18 cellular contexts compared by ENCODE assay signal in genomic region chr5:127596501-127596900, GRCh38. TPM values are rescaled to one million over a fixed set of nuclear protein-coding genes. Genes with fewer than 3 reads are reported as not detected.
"Had no signal": no experiment of that assay in that cellular context is flagged by ENCODE, and none has a peak within 500 bp of the region (broad histone marks: within the 10 kb centered on the region; RNA-seq: fewer than 3 reads in every experiment).

No MANE protein-coding gene starts in this region.

- H3K36me3 Mint-ChIP-seq: natural killer cell had no signal

- H3K36me3 ChIP-seq: ascending aorta, cardiac muscle cell, heart right ventricle, upper lobe of left lung had no signal

- H3K4me3 Mint-ChIP-seq: activated CD4-positive, alpha-beta T cell treated with anti-CD3 and anti-CD28 coated beads for 36 hours; activated CD8-positive, alpha-beta T cell treated with anti-CD3 and anti-CD28 coated beads for 36 hours; natural killer cell had no signal

- H3K4me3 ChIP-seq: ascending aorta, cardiac muscle cell, heart right ventricle, smooth muscle cell, upper lobe of left lung had no signal

- H3K27me3 Mint-ChIP-seq: activated CD4-positive, alpha-beta T cell treated with anti-CD3 and anti-CD28 coated beads for 36 hours; activated CD8-positive, alpha-beta T cell treated with anti-CD3 and anti-CD28 coated beads for 36 hours had no signal

- H3K27ac Mint-ChIP-seq: activated CD4-positive, alpha-beta T cell treated with anti-CD3 and anti-CD28 coated beads for 36 hours; activated CD8-positive, alpha-beta T cell treated with anti-CD3 and anti-CD28 coated beads for 36 hours; natural killer cell had no signal

- H3K9me3 ChIP-seq: ascending aorta, heart right ventricle, upper lobe of left lung had no signal

- H3K4me1 ChIP-seq: ascending aorta, upper lobe of left lung had no signal

- H3K27ac ChIP-seq: ascending aorta, cardiac muscle cell, heart right ventricle, upper lobe of left lung had no signal

- H3K27me3 ChIP-seq: ascending aorta, cardiac muscle cell, heart right ventricle, upper lobe of left lung had no signal

- ATAC-seq: activated CD4-positive, alpha-beta T cell treated with anti-CD3 and anti-CD28 coated beads for 36 hours; activated CD8-positive, alpha-beta T cell treated with anti-CD3 and anti-CD28 coated beads for 36 hours; heart right ventricle; natural killer cell; right cardiac atrium had no signal

- H3K4me1 Mint-ChIP-seq: natural killer cell had no signal

- H3K9me3 Mint-ChIP-seq: activated CD8-positive, alpha-beta T cell treated with anti-CD3 and anti-CD28 coated beads for 36 hours; natural killer cell had no signal

- DNase-seq: activated CD4-positive, alpha-beta T cell treated with anti-CD3 and anti-CD28 coated beads for 36 hours; activated CD8-positive, alpha-beta memory T cell treated with anti-CD3 and anti-CD28 coated beads, Interleukin-2, amount 50 U/mL, for 48 hours; activated CD8-positive, alpha-beta T cell treated with anti-CD3 and anti-CD28 coated beads for 36 hours; activated naive CD4-positive, alpha-beta T cell; heart right ventricle; mammary epithelial cell; natural killer cell; nucleus accumbens; right cardiac atrium; stimulated activated naive CD4-positive, alpha-beta T cell treated with Interleukin-2 at 50 U/mL for 16 hours; T-helper 9 cell had no signal

RNA-seq across cellular contexts. Expression of gene CTXN3, which starts 52.4 kb away (rescaled TPM):
- total RNA-seq: activated CD4-positive, alpha-beta T cell treated with anti-CD3 and anti-CD28 coated beads for 36 hours; activated CD8-positive, alpha-beta T cell treated with anti-CD3 and anti-CD28 coated beads for 36 hours; ascending aorta; cardiac muscle cell; endothelial cell of umbilical vein; heart right ventricle; mammary epithelial cell; mucosa of gallbladder; natural killer cell; posterior vena cava; right cardiac atrium; smooth muscle cell; upper lobe of left lung had no signal
- polyA plus RNA-seq: cardiac muscle cell, endothelial cell of umbilical vein, heart right ventricle, mammary epithelial cell, right cardiac atrium, smooth muscle cell had no signal
